8 cellular contexts compared by ENCODE assay signal in genomic region chr14:74493343-74494261, GRCh38. TPM values are rescaled to one million over a fixed set of nuclear protein-coding genes. Genes with fewer than 3 reads are reported as not detected.
A peak's percentile ranks its signal among the peaks of the same experiment; 100 is the strongest.
DNase-seq lines count a peak whose midpoint lies in the region; ATAC-seq and TF ChIP-seq lines count a peak whose summit lies in the region.

Gene ISCA2, plus strand, starts transcription at chr14:74493765. Its CDS starts 10 bp downstream, at chr14:74493775.

- DNase-seq in GM03348 (ENCODE audit: low spot score): peak; percentile 99
- DNase-seq in HFF-Myc (ENCODE audit: extremely low read depth, low read depth): peak; percentile 92
- DNase-seq in NAMALWA (ENCODE audit: low spot score): peak; percentile 96
- peak; percentile 98 for DNase-seq in SK-N-DZ (ENCODE audit: low spot score)
- peak; percentile 100 for DNase-seq in activated naive CD4-positive, alpha-beta T cell treated with anti-CD3 and anti-CD28 coated beads for 36 hours
- DNase-seq in non-pigmented ciliary epithelial cell (ENCODE audit: low read depth): peak; percentile 93
- peak; percentile 98 for DNase-seq in superior temporal gyrus (ENCODE audit: extremely low spot score)

- WGBS in gastroesophageal sphincter (ENCODE audit: low coverage in 1 of 2), 2 donors: 0% methylated on average over 10 of the region's 73 CpGs; no CpG with 5 or more reads in 1 of the 2 donors

- H3K9me3 Mint-ChIP-seq in activated naive CD4-positive, alpha-beta T cell treated with anti-CD3 and anti-CD28 coated beads for 36 hours: no peaks in the 10 kb centered on the region

- no peak for TF ChIP-seq CTCF in HFF-Myc (IDR thresholded peaks at IDR 0.05; ENCODE audit: low read depth, low read length, missing control alignments)
- no peak for TF ChIP-seq CTCF in gastroesophageal sphincter (IDR thresholded peaks at IDR 0.05)

- peak; percentile 19 to 34 for TF ChIP-seq POLR2A in gastroesophageal sphincter (IDR thresholded peaks at IDR 0.05)

- H3K36me3 Mint-ChIP-seq in activated naive CD4-positive, alpha-beta T cell treated with anti-CD3 and anti-CD28 coated beads for 36 hours (ENCODE audit: low read depth): no peaks in the 10 kb centered on the region

- no peak for TF ChIP-seq EP300 in gastroesophageal sphincter (IDR thresholded peaks at IDR 0.05)

- peaks cover 0 to 13% of the 10 kb centered on the region in 2 donors for H3K36me3 ChIP-seq in gastroesophageal sphincter

- H3K27me3 ChIP-seq in gastroesophageal sphincter: no peaks in the 10 kb centered on the region

- peak within 1 kb of the TSS; percentile 89 for H3K4me3 ChIP-seq in HFF-Myc (replicated peaks; ENCODE audit: low read depth, low read length)
- peak within 1 kb of the TSS; percentile 83 to 90 for H3K4me3 ChIP-seq in gastroesophageal sphincter

- H3K9me3 ChIP-seq in gastroesophageal sphincter: no peaks in the 10 kb centered on the region

- CTCF ChIA-PET in activated naive CD4-positive, alpha-beta T cell treated with anti-CD3 and anti-CD28 coated beads for 36 hours (lab: Charles Lee): interaction anchor here (0.6 to 1.3 kb wide), 4 partner anchors 8 to 152 kb away, joined by 3 read pairs; no protein-coding TSS in a partner anchor

- peak; percentile 96 for ATAC-seq in gastroesophageal sphincter

- H3K27ac ChIP-seq in gastroesophageal sphincter: peak within 1 kb of the TSS; percentile 87 to 95 (median 91)

- intact Hi-C loops in activated naive CD4-positive, alpha-beta T cell treated with anti-CD3 and anti-CD28 coated beads for 36 hours (cut with micrococcal nuclease): loop anchor here (1.0 to 5.0 kb wide), 10 partner anchors 87 to 607 kb away; partner anchors contain the start of genes ALDH6A1, DLST, LIN52 and LTBP2

- no peaks in the 10 kb centered on the region for H3K27me3 Mint-ChIP-seq in activated naive CD4-positive, alpha-beta T cell treated with anti-CD3 and anti-CD28 coated beads for 36 hours (ENCODE audit: low read depth)

- peak within 1 kb of the TSS; percentile 86 for H3K27ac Mint-ChIP-seq in activated naive CD4-positive, alpha-beta T cell treated with anti-CD3 and anti-CD28 coated beads for 36 hours

- no peak within 1 kb of the TSS for H3K4me3 Mint-ChIP-seq in activated naive CD4-positive, alpha-beta T cell treated with anti-CD3 and anti-CD28 coated beads for 36 hours

- peaks cover 25% of the 10 kb centered on the region for H3K4me1 Mint-ChIP-seq in activated naive CD4-positive, alpha-beta T cell treated with anti-CD3 and anti-CD28 coated beads for 36 hours (ENCODE audit: low read depth)

- H3K4me1 ChIP-seq in gastroesophageal sphincter: peaks cover 6 to 56% (median 7%) of the 10 kb centered on the region in 3 donors

RNA-seq across cellular contexts. Expression of gene ISCA2, which starts in this region (rescaled TPM):
- polyA plus RNA-seq in SK-N-DZ (2014; cell fraction: cytosol; rRNA removed): 19.5 and 22.9 TPM in 2 replicates
- polyA plus RNA-seq in SK-N-DZ (2014; cell fraction: nucleus; rRNA removed): 17.7 and 21.2 TPM in 2 replicates
- total RNA-seq in activated naive CD4-positive, alpha-beta T cell treated with anti-CD3 and anti-CD28 coated beads for 36 hours: 10 to 100 TPM; 27.7 to 30.9 TPM
- total RNA-seq in gastroesophageal sphincter: 10 to 100 TPM; 10.6 to 16.3 (median 10.9) TPM

Comparison
In these comparisons a context has a peak if more than half of its experiments do, and no peak if none do; other contexts are left out.
1. Peak in every context shown above with its lines: DNase-seq, ATAC-seq, H3K4me3 ChIP-seq and H3K27ac ChIP-seq.